Comparison of ENCODE assay signal across 2 cellular contexts in the genomic region with DNA sequence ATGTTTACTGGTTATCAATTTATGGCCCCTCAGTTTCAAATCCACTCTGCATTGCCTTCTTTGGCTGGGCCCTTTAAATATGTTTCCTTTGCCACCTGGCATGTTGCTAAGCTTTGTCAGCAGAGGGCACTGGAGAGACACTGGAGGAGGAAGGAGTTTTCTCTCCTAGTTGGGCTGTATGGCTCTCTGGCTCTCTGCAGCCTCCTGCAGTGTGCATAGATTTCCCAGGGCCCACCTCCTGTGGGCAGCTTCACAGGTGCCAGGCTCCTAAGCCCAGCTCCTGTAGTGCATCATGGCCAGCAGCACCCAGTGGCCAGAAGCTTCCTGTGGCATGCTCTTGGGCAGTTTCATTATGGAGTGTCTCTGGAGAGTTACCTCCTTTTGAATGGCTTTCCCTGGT.
TF ChIP-seq lines count a peak whose summit lies in the region.

No MANE protein-coding gene starts in this region.

TF ChIP-seq in HEK293, 187 proteins besides CTCF, POLR2A, EP300 and RAD21 (continued from another document):
- TF ChIP-seq, protein P1, sequence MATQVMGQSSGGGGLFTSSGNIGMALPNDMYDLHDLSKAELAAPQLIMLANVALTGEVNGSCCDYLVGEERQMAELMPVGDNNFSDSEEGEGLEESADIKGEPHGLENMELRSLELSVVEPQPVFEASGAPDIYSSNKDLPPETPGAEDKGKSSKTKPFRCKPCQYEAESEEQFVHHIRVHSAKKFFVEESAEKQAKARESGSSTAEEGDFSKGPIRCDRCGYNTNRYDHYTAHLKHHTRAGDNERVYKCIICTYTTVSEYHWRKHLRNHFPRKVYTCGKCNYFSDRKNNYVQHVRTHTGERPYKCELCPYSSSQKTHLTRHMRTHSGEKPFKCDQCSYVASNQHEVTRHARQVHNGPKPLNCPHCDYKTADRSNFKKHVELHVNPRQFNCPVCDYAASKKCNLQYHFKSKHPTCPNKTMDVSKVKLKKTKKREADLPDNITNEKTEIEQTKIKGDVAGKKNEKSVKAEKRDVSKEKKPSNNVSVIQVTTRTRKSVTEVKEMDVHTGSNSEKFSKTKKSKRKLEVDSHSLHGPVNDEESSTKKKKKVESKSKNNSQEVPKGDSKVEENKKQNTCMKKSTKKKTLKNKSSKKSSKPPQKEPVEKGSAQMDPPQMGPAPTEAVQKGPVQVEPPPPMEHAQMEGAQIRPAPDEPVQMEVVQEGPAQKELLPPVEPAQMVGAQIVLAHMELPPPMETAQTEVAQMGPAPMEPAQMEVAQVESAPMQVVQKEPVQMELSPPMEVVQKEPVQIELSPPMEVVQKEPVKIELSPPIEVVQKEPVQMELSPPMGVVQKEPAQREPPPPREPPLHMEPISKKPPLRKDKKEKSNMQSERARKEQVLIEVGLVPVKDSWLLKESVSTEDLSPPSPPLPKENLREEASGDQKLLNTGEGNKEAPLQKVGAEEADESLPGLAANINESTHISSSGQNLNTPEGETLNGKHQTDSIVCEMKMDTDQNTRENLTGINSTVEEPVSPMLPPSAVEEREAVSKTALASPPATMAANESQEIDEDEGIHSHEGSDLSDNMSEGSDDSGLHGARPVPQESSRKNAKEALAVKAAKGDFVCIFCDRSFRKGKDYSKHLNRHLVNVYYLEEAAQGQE (tag by site-specific recombination; IDR thresholded peaks at IDR 0.05) = no peak
- TF ChIP-seq ZNF654 (tag by site-specific recombination; IDR thresholded peaks at IDR 0.05; ENCODE audit: low read depth) = peak; percentile 52
- 0 out of 2 replicates have a peak, but pooled peaks have one; percentile 13 for TF ChIP-seq TRIM28 (IDR thresholded peaks at IDR 0.05; ENCODE audit: borderline replicate concordance, low read length)
- no peak for TF ChIP-seq ZSCAN30 (tag by site-specific recombination; IDR thresholded peaks at IDR 0.05)
- TF ChIP-seq ZNF423 (tag by site-specific recombination; IDR thresholded peaks at IDR 0.05) = no peak
- TF ChIP-seq ZNF670 (tag by site-specific recombination; IDR thresholded peaks at IDR 0.05; ENCODE audit: low read depth) = no peak
- TF ChIP-seq, protein P2, sequence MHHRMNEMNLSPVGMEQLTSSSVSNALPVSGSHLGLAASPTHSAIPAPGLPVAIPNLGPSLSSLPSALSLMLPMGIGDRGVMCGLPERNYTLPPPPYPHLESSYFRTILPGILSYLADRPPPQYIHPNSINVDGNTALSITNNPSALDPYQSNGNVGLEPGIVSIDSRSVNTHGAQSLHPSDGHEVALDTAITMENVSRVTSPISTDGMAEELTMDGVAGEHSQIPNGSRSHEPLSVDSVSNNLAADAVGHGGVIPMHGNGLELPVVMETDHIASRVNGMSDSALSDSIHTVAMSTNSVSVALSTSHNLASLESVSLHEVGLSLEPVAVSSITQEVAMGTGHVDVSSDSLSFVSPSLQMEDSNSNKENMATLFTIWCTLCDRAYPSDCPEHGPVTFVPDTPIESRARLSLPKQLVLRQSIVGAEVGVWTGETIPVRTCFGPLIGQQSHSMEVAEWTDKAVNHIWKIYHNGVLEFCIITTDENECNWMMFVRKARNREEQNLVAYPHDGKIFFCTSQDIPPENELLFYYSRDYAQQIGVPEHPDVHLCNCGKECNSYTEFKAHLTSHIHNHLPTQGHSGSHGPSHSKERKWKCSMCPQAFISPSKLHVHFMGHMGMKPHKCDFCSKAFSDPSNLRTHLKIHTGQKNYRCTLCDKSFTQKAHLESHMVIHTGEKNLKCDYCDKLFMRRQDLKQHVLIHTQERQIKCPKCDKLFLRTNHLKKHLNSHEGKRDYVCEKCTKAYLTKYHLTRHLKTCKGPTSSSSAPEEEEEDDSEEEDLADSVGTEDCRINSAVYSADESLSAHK (tag by site-specific recombination; IDR thresholded peaks at IDR 0.05) = no peak
- no peak for TF ChIP-seq ZXDB (tag by site-specific recombination; IDR thresholded peaks at IDR 0.05)
- TF ChIP-seq, protein P3, sequence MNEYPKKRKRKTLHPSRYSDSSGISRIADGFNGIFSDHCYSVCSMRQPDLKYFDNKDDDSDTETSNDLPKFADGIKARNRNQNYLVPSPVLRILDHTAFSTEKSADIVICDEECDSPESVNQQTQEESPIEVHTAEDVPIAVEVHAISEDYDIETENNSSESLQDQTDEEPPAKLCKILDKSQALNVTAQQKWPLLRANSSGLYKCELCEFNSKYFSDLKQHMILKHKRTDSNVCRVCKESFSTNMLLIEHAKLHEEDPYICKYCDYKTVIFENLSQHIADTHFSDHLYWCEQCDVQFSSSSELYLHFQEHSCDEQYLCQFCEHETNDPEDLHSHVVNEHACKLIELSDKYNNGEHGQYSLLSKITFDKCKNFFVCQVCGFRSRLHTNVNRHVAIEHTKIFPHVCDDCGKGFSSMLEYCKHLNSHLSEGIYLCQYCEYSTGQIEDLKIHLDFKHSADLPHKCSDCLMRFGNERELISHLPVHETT (tag by site-specific recombination; IDR thresholded peaks at IDR 0.05) = no peak
- TF ChIP-seq, protein P4, sequence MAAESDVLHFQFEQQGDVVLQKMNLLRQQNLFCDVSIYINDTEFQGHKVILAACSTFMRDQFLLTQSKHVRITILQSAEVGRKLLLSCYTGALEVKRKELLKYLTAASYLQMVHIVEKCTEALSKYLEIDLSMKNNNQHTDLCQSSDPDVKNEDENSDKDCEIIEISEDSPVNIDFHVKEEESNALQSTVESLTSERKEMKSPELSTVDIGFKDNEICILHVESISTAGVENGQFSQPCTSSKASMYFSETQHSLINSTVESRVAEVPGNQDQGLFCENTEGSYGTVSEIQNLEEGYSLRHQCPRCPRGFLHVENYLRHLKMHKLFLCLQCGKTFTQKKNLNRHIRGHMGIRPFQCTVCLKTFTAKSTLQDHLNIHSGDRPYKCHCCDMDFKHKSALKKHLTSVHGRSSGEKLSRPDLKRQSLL (tag by site-specific recombination; IDR thresholded peaks at IDR 0.05) = no peak
- TF ChIP-seq ZNF768 (tag by site-specific recombination; IDR thresholded peaks at IDR 0.05) = no peak
- no peak for TF ChIP-seq ZBTB8A (tag by site-specific recombination; IDR thresholded peaks at IDR 0.05)
- TF ChIP-seq ZNF785 (tag by site-specific recombination; IDR thresholded peaks at IDR 0.05) = no peak
- no peak for TF ChIP-seq SCRT1 (tag by site-specific recombination; IDR thresholded peaks at IDR 0.05; ENCODE audit: borderline replicate concordance)

TF ChIP-seq in HepG2, 621 proteins besides CTCF, POLR2A, EP300 and RAD21 (continued from another document):
- TF ChIP-seq, protein P5, sequence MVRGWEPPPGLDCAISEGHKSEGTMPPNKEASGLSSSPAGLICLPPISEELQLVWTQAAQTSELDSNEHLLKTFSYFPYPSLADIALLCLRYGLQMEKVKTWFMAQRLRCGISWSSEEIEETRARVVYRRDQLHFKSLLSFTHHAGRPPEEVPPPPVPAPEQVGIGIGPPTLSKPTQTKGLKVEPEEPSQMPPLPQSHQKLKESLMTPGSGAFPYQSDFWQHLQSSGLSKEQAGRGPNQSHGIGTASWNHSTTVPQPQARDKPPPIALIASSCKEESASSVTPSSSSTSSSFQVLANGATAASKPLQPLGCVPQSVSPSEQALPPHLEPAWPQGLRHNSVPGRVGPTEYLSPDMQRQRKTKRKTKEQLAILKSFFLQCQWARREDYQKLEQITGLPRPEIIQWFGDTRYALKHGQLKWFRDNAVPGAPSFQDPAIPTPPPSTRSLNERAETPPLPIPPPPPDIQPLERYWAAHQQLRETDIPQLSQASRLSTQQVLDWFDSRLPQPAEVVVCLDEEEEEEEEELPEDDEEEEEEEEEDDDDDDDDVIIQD (CRISPR knock-in tag; IDR thresholded peaks at IDR 0.05; ENCODE audit: low read depth) = peak; percentile 28; the same call in 1 of the 2 replicates
- no peak for TF ChIP-seq ARNT (IDR thresholded peaks at IDR 0.05)
- TF ChIP-seq ZFP36L2 (CRISPR knock-in tag; IDR thresholded peaks at IDR 0.05) = no peak
- TF ChIP-seq SAP130 (CRISPR knock-in tag; IDR thresholded peaks at IDR 0.05; ENCODE audit: low read depth) = 0 out of 2 replicates have a peak, but pooled peaks have one; percentile 26
- TF ChIP-seq ZNF3 (CRISPR knock-in tag; IDR thresholded peaks at IDR 0.05) = no peak
- peak; percentile 60 for TF ChIP-seq TEAD3 (CRISPR knock-in tag; optimal IDR thresholded peaks at IDR 0.05; ENCODE audit: borderline replicate concordance)
- TF ChIP-seq GABPB1 (CRISPR knock-in tag; IDR thresholded peaks at IDR 0.05) = 0 out of 2 replicates have a peak, but pooled peaks have one; percentile 17
- TF ChIP-seq ETV5 (CRISPR knock-in tag; IDR thresholded peaks at IDR 0.05; ENCODE audit: borderline replicate concordance) = peak; percentile 8; the same call in 1 of the 2 replicates
- TF ChIP-seq, protein P6, sequence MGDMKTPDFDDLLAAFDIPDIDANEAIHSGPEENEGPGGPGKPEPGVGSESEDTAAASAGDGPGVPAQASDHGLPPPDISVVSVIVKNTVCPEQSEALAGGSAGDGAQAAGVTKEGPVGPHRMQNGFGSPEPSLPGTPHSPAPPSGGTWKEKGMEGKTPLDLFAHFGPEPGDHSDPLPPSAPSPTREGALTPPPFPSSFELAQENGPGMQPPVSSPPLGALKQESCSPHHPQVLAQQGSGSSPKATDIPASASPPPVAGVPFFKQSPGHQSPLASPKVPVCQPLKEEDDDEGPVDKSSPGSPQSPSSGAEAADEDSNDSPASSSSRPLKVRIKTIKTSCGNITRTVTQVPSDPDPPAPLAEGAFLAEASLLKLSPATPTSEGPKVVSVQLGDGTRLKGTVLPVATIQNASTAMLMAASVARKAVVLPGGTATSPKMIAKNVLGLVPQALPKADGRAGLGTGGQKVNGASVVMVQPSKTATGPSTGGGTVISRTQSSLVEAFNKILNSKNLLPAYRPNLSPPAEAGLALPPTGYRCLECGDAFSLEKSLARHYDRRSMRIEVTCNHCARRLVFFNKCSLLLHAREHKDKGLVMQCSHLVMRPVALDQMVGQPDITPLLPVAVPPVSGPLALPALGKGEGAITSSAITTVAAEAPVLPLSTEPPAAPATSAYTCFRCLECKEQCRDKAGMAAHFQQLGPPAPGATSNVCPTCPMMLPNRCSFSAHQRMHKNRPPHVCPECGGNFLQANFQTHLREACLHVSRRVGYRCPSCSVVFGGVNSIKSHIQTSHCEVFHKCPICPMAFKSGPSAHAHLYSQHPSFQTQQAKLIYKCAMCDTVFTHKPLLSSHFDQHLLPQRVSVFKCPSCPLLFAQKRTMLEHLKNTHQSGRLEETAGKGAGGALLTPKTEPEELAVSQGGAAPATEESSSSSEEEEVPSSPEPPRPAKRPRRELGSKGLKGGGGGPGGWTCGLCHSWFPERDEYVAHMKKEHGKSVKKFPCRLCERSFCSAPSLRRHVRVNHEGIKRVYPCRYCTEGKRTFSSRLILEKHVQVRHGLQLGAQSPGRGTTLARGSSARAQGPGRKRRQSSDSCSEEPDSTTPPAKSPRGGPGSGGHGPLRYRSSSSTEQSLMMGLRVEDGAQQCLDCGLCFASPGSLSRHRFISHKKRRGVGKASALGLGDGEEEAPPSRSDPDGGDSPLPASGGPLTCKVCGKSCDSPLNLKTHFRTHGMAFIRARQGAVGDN (CRISPR knock-in tag; IDR thresholded peaks at IDR 0.05) = 0 out of 2 replicates have a peak, but pooled peaks have one; percentile 11
- TF ChIP-seq FOXK1 (CRISPR knock-in tag; IDR thresholded peaks at IDR 0.05; ENCODE audit: borderline replicate concordance, low read depth) = peak; percentile 29; the same call in 1 of the 2 replicates
- peak; percentile 73 for TF ChIP-seq XRCC5 (optimal IDR thresholded peaks at IDR 0.05; ENCODE audit: low read length)
- TF ChIP-seq SMC3 (IDR thresholded peaks at IDR 0.05; ENCODE audit: low read length) = peak; percentile 71; the same call in 1 of the 2 replicates
- 0 out of 2 replicates have a peak, but pooled peaks have one; percentile 22 for TF ChIP-seq IRF2 (CRISPR knock-in tag; IDR thresholded peaks at IDR 0.05)
- TF ChIP-seq ZSCAN22 (CRISPR knock-in tag; IDR thresholded peaks at IDR 0.05) = no peak
- peak; percentile 59 for TF ChIP-seq STAG1 (CRISPR knock-in tag; IDR thresholded peaks at IDR 0.05)
- peak; percentile 15; the same call in 1 of the 2 replicates for TF ChIP-seq ELF3 (CRISPR knock-in tag; IDR thresholded peaks at IDR 0.05)
- TF ChIP-seq PHF21A (CRISPR knock-in tag; IDR thresholded peaks at IDR 0.05) = no peak
- 0 out of 2 replicates have a peak, but pooled peaks have one; percentile 31 for TF ChIP-seq ERF (CRISPR knock-in tag; IDR thresholded peaks at IDR 0.05)
